18 cellular contexts compared by ENCODE assay signal in genomic region chr12:20309504-20310148, GRCh38. TPM values are rescaled to one million over a fixed set of nuclear protein-coding genes. Genes with fewer than 3 reads are reported as not detected.
A peak's percentile ranks its signal among the peaks of the same experiment; 100 is the strongest.
DNase-seq lines count a peak whose midpoint lies in the region; ATAC-seq and TF ChIP-seq lines count a peak whose summit lies in the region.
"Had no signal": no experiment of that assay in that cellular context is flagged by ENCODE, and none has a peak within 500 bp of the region (broad histone marks: within the 10 kb centered on the region; RNA-seq: fewer than 3 reads in every experiment).

No MANE protein-coding gene starts in this region.

- peak; percentile 87 for ATAC-seq in Right ventricle myocardium inferior
- peak; percentile 95 for ATAC-seq in left ventricle myocardium superior
- no peak for ATAC-seq in activated naive CD4-positive, alpha-beta T cell treated with anti-CD3 and anti-CD28 coated beads, Interleukin-2, amount 50 U/mL, for 72 hours

- DNase-seq in Right ventricle myocardium inferior (ENCODE audit: missing footprints) (no peak), right atrium auricular region (ENCODE audit: low spot score) (no peak), left ventricle myocardium superior (peak; percentile 75), neural progenitor cell (ENCODE audit: low spot score) (no peak), cortex of kidney (lab: John Stamatoyannopoulos, UW) (no peak), thyroid gland (no peak), NCI-H2171 (lab: John Stamatoyannopoulos, UW) (no peak)
- DNase-seq in activated naive CD4-positive, alpha-beta T cell treated with anti-CD3 and anti-CD28 coated beads, Interleukin-2, amount 50 U/mL, for 72 hours (ENCODE audit: low spot score in 2 of 2): no peak
- DNase-seq: 8988T; AML-193; Caco-2; CD8-positive, alpha-beta memory T cell; DMS53; GF-D8; HCEC 1CT; HFFc6 had no signal

- no peaks in the 10 kb centered on the region for H4K20me1 ChIP-seq in neural progenitor cell (ENCODE audit: low read depth)
- H4K20me1 ChIP-seq: BLaER1 had no signal

- H3K27me3 ChIP-seq in right atrium auricular region: no peaks in the 10 kb centered on the region
- H3K27me3 ChIP-seq in neural progenitor cell: no peaks in the 10 kb centered on the region
- H3K27me3 ChIP-seq in thyroid gland: no peaks in the 10 kb centered on the region
- H3K27me3 ChIP-seq: BLaER1 had no signal

- no peaks in the 10 kb centered on the region for H3K79me2 ChIP-seq in neural progenitor cell (ENCODE audit: low read depth)

- peaks cover 15% of the 10 kb centered on the region for H3K9me3 Mint-ChIP-seq in neural progenitor cell
- peaks cover 27 to 31% of the 10 kb centered on the region in 2 donors for H3K9me3 Mint-ChIP-seq in activated naive CD4-positive, alpha-beta T cell treated with anti-CD3 and anti-CD28 coated beads, Interleukin-2, amount 50 U/mL, for 72 hours

- H3F3A ChIP-seq in neural progenitor cell (ENCODE audit: low read depth): no peaks in the 10 kb centered on the region

- intact Hi-C loops in Right ventricle myocardium inferior (cut with DNase I) (no loop called here), left ventricle myocardium superior (cut with micrococcal nuclease) (no loop called here), thyroid gland (cut with DNase I) (no loop called here)

- H3K4me1 Mint-ChIP-seq in neural progenitor cell: peaks cover 3% of the 10 kb centered on the region
- H3K4me1 Mint-ChIP-seq: CD8-positive, alpha-beta memory T cell had no signal

- no peaks in the 10 kb centered on the region for H3K36me3 Mint-ChIP-seq in neural progenitor cell
- peaks cover 0 to 20% of the 10 kb centered on the region in 2 donors for H3K36me3 Mint-ChIP-seq in activated naive CD4-positive, alpha-beta T cell treated with anti-CD3 and anti-CD28 coated beads, Interleukin-2, amount 50 U/mL, for 72 hours

- WGBS in thyroid gland, 2 donors: 81 to 88% methylated on average over 4 of the region's 4 CpGs

- peaks cover 0 to 5% of the 10 kb centered on the region in 2 donors for H3K4me1 ChIP-seq in right atrium auricular region
- H3K4me1 ChIP-seq in neural progenitor cell: peaks cover 4% of the 10 kb centered on the region
- H3K4me1 ChIP-seq in thyroid gland: no peaks in the 10 kb centered on the region
- H3K4me1 ChIP-seq: BLaER1, Caco-2 had no signal

- no peaks in the 10 kb centered on the region for H3K27me3 Mint-ChIP-seq in neural progenitor cell (ENCODE audit: insufficient read depth, low read depth)
- H3K27me3 Mint-ChIP-seq: CD8-positive, alpha-beta memory T cell had no signal

- no peak overlapping the region for H3K4me3 Mint-ChIP-seq in neural progenitor cell
- H3K4me3 Mint-ChIP-seq: CD8-positive, alpha-beta memory T cell; HFFc6 had no signal

- H3K4me3 ChIP-seq in right atrium auricular region (no peak overlapping the region), neural progenitor cell (no peak overlapping the region), thyroid gland (replicated peaks in 1 of 3) (no peak overlapping the region)
- H3K4me3 ChIP-seq: BLaER1 had no signal

- no peak for TF ChIP-seq CTCF in right atrium auricular region (IDR thresholded peaks at IDR 0.05)
- no peak for TF ChIP-seq CTCF in neural progenitor cell (IDR thresholded peaks at IDR 0.05)
- TF ChIP-seq CTCF in thyroid gland (IDR thresholded peaks at IDR 0.05): no peak

- H2AFZ ChIP-seq in neural progenitor cell (replicated peaks): no peak overlapping the region

- no peak overlapping the region for H3K4me2 ChIP-seq in neural progenitor cell
- H3K4me2 ChIP-seq: BLaER1 had no signal

- H3K9me3 ChIP-seq in right atrium auricular region (peaks cover 0 to 21% of the 10 kb centered on the region in 2 donors), neural progenitor cell (ENCODE audit: low read depth) (peaks cover 5% of the 10 kb centered on the region), thyroid gland (no peaks in the 10 kb centered on the region)

- H3K36me3 ChIP-seq in right atrium auricular region (no peaks in the 10 kb centered on the region), neural progenitor cell (no peaks in the 10 kb centered on the region), thyroid gland (no peaks in the 10 kb centered on the region)
- H3K36me3 ChIP-seq: BLaER1 had no signal

- H3K27ac Mint-ChIP-seq in neural progenitor cell: no peak overlapping the region
- no peak overlapping the region for H3K27ac Mint-ChIP-seq in activated naive CD4-positive, alpha-beta T cell treated with anti-CD3 and anti-CD28 coated beads, Interleukin-2, amount 50 U/mL, for 72 hours
- H3K27ac Mint-ChIP-seq: CD8-positive, alpha-beta memory T cell; HFFc6 had no signal

- TF ChIP-seq POLR2A in thyroid gland (IDR thresholded peaks at IDR 0.05): no peak

- H3K27ac ChIP-seq in right atrium auricular region (peak overlapping the region in 1 of 2 donors; percentile 54), neural progenitor cell (peak overlapping the region; percentile 22), thyroid gland (no peak overlapping the region)
- H3K27ac ChIP-seq: BLaER1, HL-60 had no signal

- no peak overlapping the region for H3K9ac ChIP-seq in neural progenitor cell
- H3K9ac ChIP-seq: BLaER1 had no signal

RNA-seq across cellular contexts. Expression of gene PDE3A, which starts 58.7 kb away (rescaled TPM):
- total RNA-seq in Right ventricle myocardium inferior (152 TPM), right atrium auricular region (100 to 1,000 TPM in 1 of 2 donors, 10 to 100 TPM in 1; 80.7 to 127 TPM), left ventricle myocardium superior (171 TPM), neural progenitor cell (ENCODE audit: low replicate concordance) (0.22 and 0.47 TPM in 2 replicates), thyroid gland (1 to 10 TPM; 2.8 to 9.9 (median 6.7) TPM)
- total RNA-seq in activated naive CD4-positive, alpha-beta T cell treated with anti-CD3 and anti-CD28 coated beads, Interleukin-2, amount 50 U/mL, for 72 hours: not detected

Comparison
In these comparisons a context has a peak if more than half of its experiments do, and no peak if none do; other contexts are left out.
1. ATAC-seq: peak in Right ventricle myocardium inferior (single experiment) and left ventricle myocardium superior (single experiment); none in activated naive CD4-positive, alpha-beta T cell treated with anti-CD3 and anti-CD28 coated beads, Interleukin-2, amount 50 U/mL, for 72 hours (0 of 2).
2. RNA of gene PDE3A, which starts 58.7 kb away (total RNA-seq): 171 TPM in left ventricle myocardium superior (single experiment), 152 TPM in Right ventricle myocardium inferior (single experiment) and 80.7 to 127 TPM in right atrium auricular region; 2.8 to 9.9 TPM in thyroid gland, 0.22 to 0.47 TPM in neural progenitor cell and not detected in activated naive CD4-positive, alpha-beta T cell treated with anti-CD3 and anti-CD28 coated beads, Interleukin-2, amount 50 U/mL, for 72 hours; every median in the first group is over 4 times any median in the second.